ENCODE assay signal across 35 cellular contexts in genomic region chr3:191966556-191966955, GRCh38.
DNase-seq lines count a peak whose midpoint lies in the region; ATAC-seq and TF ChIP-seq lines count a peak whose summit lies in the region.
"Had no signal": no experiment of that assay in that cellular context is flagged by ENCODE, and none has a peak within 500 bp of the region (broad histone marks: within the 10 kb centered on the region; RNA-seq: fewer than 3 reads in every experiment).

No MANE protein-coding gene starts in this region.

- H3K36me3 Mint-ChIP-seq in naive thymus-derived CD8-positive, alpha-beta T cell, result no peaks in the 10 kb centered on the region
- H3K36me3 Mint-ChIP-seq: CD14-positive monocyte; CD4-positive, alpha-beta memory T cell; CD4-positive, CD25-positive, alpha-beta regulatory T cell; CD8-positive, alpha-beta memory T cell; CD8-positive, alpha-beta T cell had no signal

- H3K9me3 ChIP-seq in HEK293 (ENCODE audit: control insufficient read depth, insufficient read depth, low read depth, low read length), result no peaks in the 10 kb centered on the region
- H3K9me3 ChIP-seq in PC-3 (ENCODE audit: low read length), result no peaks in the 10 kb centered on the region
- H3K9me3 ChIP-seq: A549; BE2C; BLaER1; BLaER1 treated with 17β-estradiol and CSF1 and Interleukin-3, amounts not matched to agents 10 nM and 100 nM; Caco-2 had no signal

- H3F3A ChIP-seq in PC-3 (ENCODE audit: low read length, unreplicated experiment), result no peaks in the 10 kb centered on the region

- H3K27me3 Mint-ChIP-seq in naive thymus-derived CD8-positive, alpha-beta T cell, result no peaks in the 10 kb centered on the region
- H3K27me3 Mint-ChIP-seq: B cell; CD4-positive, alpha-beta memory T cell; CD4-positive, alpha-beta T cell; CD4-positive, CD25-positive, alpha-beta regulatory T cell; CD8-positive, alpha-beta memory T cell had no signal

- H3K27me3 ChIP-seq in PC-3 (ENCODE audit: low read length), result no peaks in the 10 kb centered on the region
- H3K27me3 ChIP-seq: BE2C; BLaER1; BLaER1 treated with 17β-estradiol and CSF1 and Interleukin-3, amounts not matched to agents 10 nM and 100 nM had no signal

- intact Hi-C loops in PC-3 (cut with micrococcal nuclease), result no loop called here

- no peak overlapping the region for H3K4me3 Mint-ChIP-seq in naive thymus-derived CD8-positive, alpha-beta T cell
- H3K4me3 Mint-ChIP-seq: B cell; CD14-positive monocyte; CD4-positive, alpha-beta memory T cell; CD4-positive, alpha-beta T cell; CD4-positive, CD25-positive, alpha-beta regulatory T cell; CD8-positive, alpha-beta memory T cell; CD8-positive, alpha-beta T cell had no signal

- H3K27ac ChIP-seq in HEK293 (ENCODE audit: extremely low read depth, low read depth, low read length) (no peak overlapping the region), PC-3 (ENCODE audit: low read length) (no peak overlapping the region), VCaP (peak overlapping the region; percentile 59)
- H3K27ac ChIP-seq: 22Rv1; A549; BLaER1; BLaER1 treated with 17β-estradiol and CSF1 and Interleukin-3, amounts not matched to agents 10 nM and 100 nM; C4-2B had no signal

- H3K4me3 ChIP-seq in HEK293 (ENCODE audit: low read depth, low read length) (no peak overlapping the region), LNCaP clone FGC (ENCODE audit: low read depth, low read length) (no peak overlapping the region), PC-3 (ENCODE audit: low read length) (no peak overlapping the region)
- H3K4me3 ChIP-seq: A549; BLaER1; BLaER1 treated with 17β-estradiol and CSF1 and Interleukin-3, amounts not matched to agents 10 nM and 100 nM had no signal

- H3K27ac Mint-ChIP-seq in naive thymus-derived CD8-positive, alpha-beta T cell, result no peak overlapping the region
- H3K27ac Mint-ChIP-seq: B cell; CD14-positive monocyte; CD4-positive, alpha-beta memory T cell; CD4-positive, alpha-beta T cell; CD4-positive, CD25-positive, alpha-beta regulatory T cell; CD8-positive, alpha-beta memory T cell; CD8-positive, alpha-beta T cell had no signal

- peaks cover 0 to 7% (median 0%) of the 10 kb centered on the region in 9 donors for H3K9me3 Mint-ChIP-seq in naive thymus-derived CD8-positive, alpha-beta T cell
- H3K9me3 Mint-ChIP-seq: CD4-positive, alpha-beta T cell; CD8-positive, alpha-beta T cell had no signal

- CTCF ChIA-PET in HEK293 (lab: Yijun Ruan, JAX) (no interaction called here), PC-3 (lab: Charles Lee) (no interaction called here)

- TF ChIP-seq CTCF in HEK293 (tag by site-specific recombination; IDR thresholded peaks at IDR 0.05) (no peak), LNCaP clone FGC (IDR thresholded peaks at IDR 0.05; ENCODE audit: control insufficient read depth, extremely low read depth, insufficient read depth) (no peak), PC-3 (conservative IDR thresholded peaks at IDR 0.05; ENCODE audit: low read depth, low read length) (no peak), VCaP (conservative IDR thresholded peaks at IDR 0.05) (no peak)

- H3K79me2 ChIP-seq in PC-3 (ENCODE audit: low read length), result no peaks in the 10 kb centered on the region

- ATAC-seq in PC-3 (peak; percentile 38; the same call in 1 of the 2 replicates), HG03432 (IDR thresholded peaks at IDR 0.05; ENCODE audit: unreplicated experiment) (no peak)
- ATAC-seq in naive thymus-derived CD8-positive, alpha-beta T cell, result no peak
- ATAC-seq: A549; CD8-positive, alpha-beta T cell had no signal

- no peak overlapping the region for H2AFZ ChIP-seq in PC-3 (ENCODE audit: low read length)

- no TSS peak for BruUV-seq in PC-3 (replicated peaks; lab: Mats Ljungman, UMichigan)

- no peak overlapping the region for H3K9ac ChIP-seq in PC-3 (ENCODE audit: low read length)
- H3K9ac ChIP-seq: BLaER1; BLaER1 treated with 17β-estradiol and CSF1 and Interleukin-3, amounts not matched to agents 10 nM and 100 nM had no signal

- peaks cover 17% of the 10 kb centered on the region for H3K4me1 ChIP-seq in HEK293 (ENCODE audit: control insufficient read depth, insufficient read depth, low read length)
- peaks cover 10% of the 10 kb centered on the region for H3K4me1 ChIP-seq in PC-3 (ENCODE audit: insufficient read depth, low read length)
- H3K4me1 ChIP-seq: A549, BE2C, BLaER1 had no signal

- H3K4me1 Mint-ChIP-seq in naive thymus-derived CD8-positive, alpha-beta T cell, result no peaks in the 10 kb centered on the region
- H3K4me1 Mint-ChIP-seq: B cell; CD14-positive monocyte; CD4-positive, alpha-beta memory T cell; CD4-positive, CD25-positive, alpha-beta regulatory T cell; CD8-positive, alpha-beta memory T cell had no signal

- 0 out of 2 replicates have a peak overlapping the region, but pooled peaks have one; percentile 5 for H3K4me2 ChIP-seq in PC-3 (ENCODE audit: low read length)
- H3K4me2 ChIP-seq: A549, BLaER1 had no signal

- peak; percentile 7 for DNase-seq in LNCaP clone FGC (ENCODE audit: low read depth)
- no peak for DNase-seq in PC-3
- DNase-seq in activated CD4-positive, alpha-beta T cell treated with anti-CD3 and anti-CD28 coated beads, Interleukin-2, amount 50 U/mL, for 4 hours, result no peak
- no peak for DNase-seq in dedifferentiated amniotic fluid mesenchymal stem cell (ENCODE audit: extremely low spot score)
- no peak for DNase-seq in naive thymus-derived CD8-positive, alpha-beta T cell
- DNase-seq: 8988T; ACHN; AML-193; BE2C; C1 segment of cervical spinal cord; Caco-2; Calu3; CD4-positive, alpha-beta memory T cell; CD4-positive, alpha-beta T cell; CD4-positive, CD25-positive, alpha-beta regulatory T cell; CD8-positive, alpha-beta memory T cell; CD8-positive, alpha-beta T cell; COR-L47; DMS 273 treated with DMSO at 0.1 percent for 48 hours; DMS153; DMS53; DMS79; DMS79 treated with DMSO at 0.1 percent for 48 hours; DND-41; EL had no signal

- H3K36me3 ChIP-seq in HEK293 (ENCODE audit: control insufficient read depth in 2 of 2, insufficient read depth in 1 of 2, low read length in 2 of 2), result no peaks in the 10 kb centered on the region
- H3K36me3 ChIP-seq in PC-3 (ENCODE audit: low read depth, low read length), result no peaks in the 10 kb centered on the region
- H3K36me3 ChIP-seq: BE2C; BLaER1; BLaER1 treated with 17β-estradiol and CSF1 and Interleukin-3, amounts not matched to agents 10 nM and 100 nM had no signal

- POLR2A ChIA-PET in HEK293 (lab: Yijun Ruan, JAX) (no interaction called here), PC-3 (lab: Charles Lee; ENCODE audit: unreplicated experiment) (no interaction called here)
- POLR2A ChIA-PET in naive thymus-derived CD8-positive, alpha-beta T cell (lab: Charles Lee), result no interaction called here

- no peaks in the 10 kb centered on the region for H3K9me2 ChIP-seq in PC-3 (replicated peaks; ENCODE audit: low read length)

- no peaks in the 10 kb centered on the region for H4K20me1 ChIP-seq in PC-3 (ENCODE audit: low read length)
- H4K20me1 ChIP-seq: BLaER1; BLaER1 treated with 17β-estradiol and CSF1 and Interleukin-3, amounts not matched to agents 10 nM and 100 nM had no signal

TF ChIP-seq in HEK293, 187 proteins besides CTCF, POLR2A, EP300 and RAD21 (continues in another document):
- no peak for TF ChIP-seq ZNF423 (tag by site-specific recombination; IDR thresholded peaks at IDR 0.05)
- TF ChIP-seq ZNF843 (tag by site-specific recombination; IDR thresholded peaks at IDR 0.05), result peak; percentile 85
- peak; percentile 33; the same call in 1 of the 2 replicates for TF ChIP-seq ZNF18 (tag by site-specific recombination; IDR thresholded peaks at IDR 0.05)
- 0 out of 2 replicates have a peak, but pooled peaks have one; percentile 55 for TF ChIP-seq IKZF3 (tag by site-specific recombination; IDR thresholded peaks at IDR 0.05)
- TF ChIP-seq FEZF1 (tag by site-specific recombination; IDR thresholded peaks at IDR 0.05), result peak; percentile 77
- TF ChIP-seq ZBTB7A (tag by site-specific recombination; IDR thresholded peaks at IDR 0.05; ENCODE audit: low read depth), result no peak
- peak; percentile 48; the same call in 1 of the 2 replicates for TF ChIP-seq PRDM4 (tag by site-specific recombination; IDR thresholded peaks at IDR 0.05)
